ENCODE assay signal across 8 cellular contexts in the genomic region with DNA sequence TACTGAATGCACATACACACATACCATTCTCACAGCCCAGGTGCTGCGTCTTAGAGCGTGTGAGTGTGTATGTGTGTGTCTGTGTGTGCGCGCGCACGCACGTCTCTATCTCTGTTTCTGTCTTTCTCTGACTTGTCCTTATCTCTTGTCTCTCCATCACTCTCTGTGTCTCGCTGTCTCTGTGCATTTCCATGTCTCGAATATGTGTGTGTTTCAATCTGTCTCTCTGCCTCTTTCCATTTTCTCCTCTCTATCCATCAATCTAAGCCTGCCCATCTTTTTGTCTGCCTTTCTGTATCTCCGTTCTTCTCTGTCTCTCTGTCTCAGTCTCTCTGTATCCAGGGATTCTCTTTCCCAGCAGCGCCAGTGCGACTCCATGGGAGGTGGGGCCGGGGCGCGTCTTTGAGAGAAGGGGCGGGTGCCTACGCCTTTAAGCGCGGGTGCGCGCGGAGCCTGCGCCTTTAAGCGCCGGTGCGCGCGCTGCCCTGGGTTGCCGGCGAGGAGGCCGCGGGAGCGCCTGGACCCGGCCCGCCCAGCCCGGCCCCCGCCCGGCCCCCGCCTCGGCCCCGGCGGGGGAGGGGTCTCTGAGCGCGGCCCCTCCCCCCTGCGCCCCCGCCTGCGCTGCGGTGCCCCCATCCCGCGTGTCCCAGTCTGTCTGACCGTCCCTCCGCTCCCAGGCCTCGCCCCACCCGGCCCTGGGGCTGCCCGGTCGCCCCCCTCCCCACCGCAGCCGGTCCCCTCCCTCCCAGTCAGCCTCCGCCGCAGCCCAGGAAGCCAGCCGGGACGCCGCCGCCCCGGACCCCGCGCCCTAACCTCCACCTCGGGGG. TPM values are rescaled to one million over a fixed set of nuclear protein-coding genes. Genes with fewer than 3 reads are reported as not detected.
A peak's percentile ranks its signal among the peaks of the same experiment; 100 is the strongest.
DNase-seq lines count a peak whose midpoint lies in the region; ATAC-seq and TF ChIP-seq lines count a peak whose summit lies in the region.

A gene with protein sequence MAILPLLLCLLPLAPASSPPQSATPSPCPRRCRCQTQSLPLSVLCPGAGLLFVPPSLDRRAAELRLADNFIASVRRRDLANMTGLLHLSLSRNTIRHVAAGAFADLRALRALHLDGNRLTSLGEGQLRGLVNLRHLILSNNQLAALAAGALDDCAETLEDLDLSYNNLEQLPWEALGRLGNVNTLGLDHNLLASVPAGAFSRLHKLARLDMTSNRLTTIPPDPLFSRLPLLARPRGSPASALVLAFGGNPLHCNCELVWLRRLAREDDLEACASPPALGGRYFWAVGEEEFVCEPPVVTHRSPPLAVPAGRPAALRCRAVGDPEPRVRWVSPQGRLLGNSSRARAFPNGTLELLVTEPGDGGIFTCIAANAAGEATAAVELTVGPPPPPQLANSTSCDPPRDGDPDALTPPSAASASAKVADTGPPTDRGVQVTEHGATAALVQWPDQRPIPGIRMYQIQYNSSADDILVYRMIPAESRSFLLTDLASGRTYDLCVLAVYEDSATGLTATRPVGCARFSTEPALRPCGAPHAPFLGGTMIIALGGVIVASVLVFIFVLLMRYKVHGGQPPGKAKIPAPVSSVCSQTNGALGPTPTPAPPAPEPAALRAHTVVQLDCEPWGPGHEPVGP (plus strand): TSS at position 464 of the 827 bp plus-strand sequence. CDS start 3,052 bp downstream, outside the sequence.

- H4K91ac ChIP-seq in trophoblast cell (ENCODE audit: low read depth, low read length): peak within 1 kb of the TSS; percentile 93

- H2BK12ac ChIP-seq in trophoblast cell (ENCODE audit: low read length): no peak within 1 kb of the TSS

- H3K79me2 ChIP-seq in trophoblast cell (ENCODE audit: control insufficient read depth, insufficient read depth, low read length, poor library complexity): no peaks in the 10 kb centered on the region

- peak within 1 kb of the TSS; percentile 52 for H2AFZ ChIP-seq in trophoblast cell (ENCODE audit: insufficient read depth, low read length, poor library complexity)

- no TSS peak for BruUV-seq in Calu3 (replicated peaks; lab: Mats Ljungman, UMichigan)

- H3K4me3 Mint-ChIP-seq in Calu3 (ENCODE audit: low read depth, unreplicated experiment): peak within 1 kb of the TSS; percentile 79

- peak within 1 kb of the TSS; percentile 65 for H3K4ac ChIP-seq in trophoblast cell (ENCODE audit: low read depth, low read length)

- H3K14ac ChIP-seq in trophoblast cell (ENCODE audit: low read length): peak within 1 kb of the TSS; percentile 82

- intact Hi-C loops in Calu3 (cut with micrococcal nuclease; ENCODE audit: unreplicated experiment) (loop anchor here (2.0 to 10.0 kb wide), 2 partner anchors 47 to 191 kb away; partner anchors contain the start of genes IGFLR1, LIN37, PSENEN and U2AF1L4), left cardiac atrium (cut with DNase I) (loop anchor here (10.0 kb wide), 3 partner anchors 161 to 221 kb away; partner anchors contain the start of genes ARHGAP33 (in 1 of the 2), IGFLR1 (in 1 of the 2), KMT2B (in 1 of the 2) and LIN37 (in 1 of the 2))

- peak within 1 kb of the TSS; percentile 86 for H3K9ac ChIP-seq in SK-N-MC (ENCODE audit: insufficient read length)
- peak within 1 kb of the TSS; percentile 92 for H3K9ac ChIP-seq in trophoblast cell (ENCODE audit: low read length)

- H2BK5ac ChIP-seq in trophoblast cell (ENCODE audit: low read depth, low read length, poor library complexity): no peak within 1 kb of the TSS

- no peaks in the 10 kb centered on the region for H3K9me3 Mint-ChIP-seq in Calu3 (ENCODE audit: low read depth, unreplicated experiment)

- peak; percentile 75 for DNase-seq in Calu3
- DNase-seq in M059J (ENCODE audit: low read depth): peak; percentile 61
- no peak for DNase-seq in SK-N-MC (ENCODE audit: low read depth, low spot score)
- DNase-seq in amniotic epithelial cell (ENCODE audit: low read depth): peak; percentile 66
- DNase-seq in left cardiac atrium: peak; percentile 85
- peak; percentile 65 to 72 for DNase-seq in trophoblast cell
- peak; percentile 57 for DNase-seq in ureter (ENCODE audit: low spot score)

- peaks cover 14% of the 10 kb centered on the region for H3K36me3 Mint-ChIP-seq in Calu3 (ENCODE audit: insufficient read depth, unreplicated experiment)

- ATAC-seq in left cardiac atrium (peak; percentile 25 to 63), GM19023 (IDR thresholded peaks at IDR 0.05; ENCODE audit: unreplicated experiment) (no peak)

- peak within 1 kb of the TSS; percentile 93 for H3K4me3 ChIP-seq in SK-N-MC
- H3K4me3 ChIP-seq in trophoblast cell (ENCODE audit: low read depth, low read length): peak within 1 kb of the TSS; percentile 84

- peak within 1 kb of the TSS; percentile 83 for H4K8ac ChIP-seq in trophoblast cell (ENCODE audit: low read depth, low read length)

- TF ChIP-seq CTCF in Calu3 (IDR thresholded peaks at IDR 0.05; ENCODE audit: unreplicated experiment): no peak

- peaks cover 29% of the 10 kb centered on the region for H3K4me1 Mint-ChIP-seq in Calu3 (ENCODE audit: low read depth, unreplicated experiment)

- H3K23ac ChIP-seq in trophoblast cell (ENCODE audit: low read length): no peak within 1 kb of the TSS

- H2AK5ac ChIP-seq in trophoblast cell (ENCODE audit: low read length): peak within 1 kb of the TSS; percentile 91

- peak within 1 kb of the TSS; percentile 6 for H3K27ac Mint-ChIP-seq in Calu3 (ENCODE audit: unreplicated experiment)

- H3K27ac ChIP-seq in SK-N-MC: no peak within 1 kb of the TSS
- no peak within 1 kb of the TSS for H3K27ac ChIP-seq in trophoblast cell (ENCODE audit: low read depth, low read length)

- H3K27me3 ChIP-seq in trophoblast cell (ENCODE audit: insufficient read depth, low read length): no peaks in the 10 kb centered on the region

- H3K9me3 ChIP-seq in SK-N-MC (ENCODE audit: low read depth, low read length) (no peaks in the 10 kb centered on the region), trophoblast cell (ENCODE audit: insufficient read depth, low read depth, low read length) (no peaks in the 10 kb centered on the region)

- peak within 1 kb of the TSS; percentile 75 for H2BK120ac ChIP-seq in trophoblast cell (ENCODE audit: insufficient read depth, low read length, poor library complexity)

- H3K4me2 ChIP-seq in trophoblast cell (ENCODE audit: low read length): peak within 1 kb of the TSS; percentile 94

- peaks cover 4% of the 10 kb centered on the region for H3K79me1 ChIP-seq in trophoblast cell (ENCODE audit: low read length)

- peaks cover 14 to 26% of the 10 kb centered on the region in 2 experiments for H3K4me1 ChIP-seq in trophoblast cell (ENCODE audit: control insufficient read depth in 1 of 2, insufficient read depth in 2 of 2, low read length in 2 of 2)

- CTCF ChIA-PET in Calu3 (lab: Charles Lee): no interaction called here

- peak within 1 kb of the TSS; percentile 94 for H4K12ac ChIP-seq in trophoblast cell (ENCODE audit: low read depth, low read length)

- WGBS in trophoblast cell (ENCODE audit: extremely low coverage, insufficient coverage, insufficient read length): no CpG with 5 or more reads among the region's 68 CpGs

- peak within 1 kb of the TSS; percentile 73 for H3K18ac ChIP-seq in trophoblast cell (ENCODE audit: low read length)

- no peaks in the 10 kb centered on the region for H3K27me3 Mint-ChIP-seq in Calu3 (ENCODE audit: unreplicated experiment)

- H3K36me3 ChIP-seq in SK-N-MC (ENCODE audit: insufficient read depth, low read length) (no peaks in the 10 kb centered on the region), trophoblast cell (ENCODE audit: control insufficient read depth in 1 of 2, insufficient read depth in 2 of 2, low read length in 2 of 2) (peaks cover 14 to 15% of the 10 kb centered on the region in 2 experiments)

RNA-seq across cellular contexts. Expression of the gene that starts here (rescaled TPM):
- total RNA-seq in Calu3 (2022) (15.2 and 18.5 TPM in 2 replicates), left cardiac atrium (1 to 10 TPM; 7.6 to 9.7 TPM), ureter (9.6 TPM)
- total RNA-seq in M059J (2014; rRNA removed; shearing (Covaris generic)): 3.3 and 4.6 TPM in 2 replicates
- polyA plus RNA-seq in trophoblast cell (2013): 16.3 and 16.4 TPM in 2 replicates
